28 cellular contexts compared by ENCODE assay signal in genomic region chr20:14344746-14345145, GRCh38. TPM values are rescaled to one million over a fixed set of nuclear protein-coding genes. Genes with fewer than 3 reads are reported as not detected.
DNase-seq lines count a peak whose midpoint lies in the region; ATAC-seq, FAIRE-seq and TF ChIP-seq lines count a peak whose summit lies in the region.
"Had no signal": no experiment of that assay in that cellular context is flagged by ENCODE, and none has a peak within 500 bp of the region (broad histone marks: within the 10 kb centered on the region; RNA-seq: fewer than 3 reads in every experiment).

No MANE protein-coding gene starts in this region.

- H3K9me3 ChIP-seq in pancreas = no peaks in the 10 kb centered on the region
- H3K9me3 ChIP-seq: left ventricle myocardium inferior, tibial nerve had no signal

- H3K4me1 ChIP-seq in pancreas = peaks cover 9 to 14% (median 13%) of the 10 kb centered on the region in 3 donors
- H3K4me1 ChIP-seq: heart right ventricle, left ventricle myocardium inferior, tibial nerve had no signal

- peak; percentile 91 for DNase-seq in DMS53 (lab: John Stamatoyannopoulos, UW)
- peak; percentile 51 to 74 for DNase-seq in NCI-H524 (lab: John Stamatoyannopoulos, UW)
- peak; percentile 53 for DNase-seq in foreskin melanocyte
- DNase-seq in pancreas = no peak
- no peak for DNase-seq in activated CD4-positive, alpha-beta T cell treated with anti-CD3 and anti-CD28 coated beads, Interleukin-2, amount 50 U/mL, for 1 hour
- DNase-seq in Right ventricle myocardium inferior (ENCODE audit: missing footprints) = no peak
- DNase-seq: activated CD4-positive, alpha-beta memory T cell treated with anti-CD3 and anti-CD28 coated beads, Interleukin-2, amount 10 ng/mL, durations not matched to agents 7 days and 5 days; activated effector memory CD4-positive, alpha-beta T cell treated with Interleukin-2 at 50 U/mL for 16 hours; activated naive CD8-positive, alpha-beta T cell treated with anti-CD3 and anti-CD28 coated beads, Interleukin-2, amount 10 ng/mL, durations not matched to agents 7 days and 5 days; CD4-positive, alpha-beta T cell; foreskin fibroblast; heart right ventricle; KBM-7; left ventricle myocardium inferior; MM.1S; NCI-H1694 treated with DMSO at 0.1 percent for 48 hours; NK-92 treated with Interleukin-12 subunit alpha and Interleukin-12 subunit beta, amount 100 ng/mL, for 24 hours; PC-9; posterior cingulate gyrus; SHP77; stimulated activated CD8-positive, alpha-beta memory T cell treated with anti-CD3 and anti-CD28 coated beads, Interleukin-4, amount 100 ng/mL, for 48 hours had no signal

- TF ChIP-seq CTCF in pancreas (IDR thresholded peaks at IDR 0.05) = no peak

- no peak for FAIRE-seq in pancreas (lab: Jason Lieb, UNC)
- FAIRE-seq: TTC549 had no signal

- H3K27me3 ChIP-seq in pancreas = no peaks in the 10 kb centered on the region
- H3K27me3 ChIP-seq: heart right ventricle, tibial nerve had no signal

- peak in 3 of 4 donors; percentile 47 to 62 (median 50) for ATAC-seq in pancreas
- no peak for ATAC-seq in HG02840 (IDR thresholded peaks at IDR 0.05; ENCODE audit: low FRiP score, unreplicated experiment)
- no peak for ATAC-seq in Right ventricle myocardium inferior
- ATAC-seq: activated CD4-positive, CD25-positive, alpha-beta regulatory T cell treated with anti-CD3 and anti-CD28 coated beads, Interleukin-2, amount 50 U/mL, for 24 hours; GM23338; heart right ventricle had no signal

- H3K36me3 ChIP-seq in pancreas = no peaks in the 10 kb centered on the region
- H3K36me3 ChIP-seq: heart right ventricle, left ventricle myocardium inferior, tibial nerve had no signal

- no peak overlapping the region for H3K4me3 ChIP-seq in pancreas
- H3K4me3 ChIP-seq: GM23338, heart right ventricle, left ventricle myocardium inferior, PC-9, tibial nerve had no signal

- intact Hi-C loops in pancreas (cut with DNase I) = loop anchor here in 1 of 3 donors (10.0 kb wide), 1 partner anchor 640 kb away; no protein-coding TSS in a partner anchor
- intact Hi-C loops in Right ventricle myocardium inferior (cut with DNase I) = no loop called here

- WGBS in pancreas, 2 donors = 3 to 14% methylated on average over 1 of the region's 1 CpG

- no peak overlapping the region for H3K27ac ChIP-seq in pancreas
- H3K27ac ChIP-seq: heart right ventricle, left ventricle myocardium inferior, PC-9, tibial nerve had no signal

RNA-seq across cellular contexts. Expression of gene FLRT3, which starts 7.3 kb away (rescaled TPM):
- total RNA-seq in pancreas (10 to 100 TPM in 1 of 6 donors, 1 to 10 TPM in 4, under 1 TPM in 1; 0.92 to 11.0 (median 1.5) TPM), Right ventricle myocardium inferior (0.22 TPM)
- 1 to 10 TPM in 1 of 2 donors, under 1 TPM in 1; 0.72 to 1.1 TPM for polyA plus RNA-seq in pancreas
- total RNA-seq: activated CD4-positive, alpha-beta memory T cell treated with anti-CD3 and anti-CD28 coated beads, Interleukin-2, amount 10 ng/mL, durations not matched to agents 7 days and 5 days; activated naive CD8-positive, alpha-beta T cell treated with anti-CD3 and anti-CD28 coated beads, Interleukin-2, amount 10 ng/mL, durations not matched to agents 7 days and 5 days; CD4-positive, alpha-beta T cell; G401; T-helper 1 cell treated with Interleukin-12 subunit alpha and Interleukin-12 subunit beta and Interleukin-4 antibody, amounts not matched to agents 30 ng/mL and 1 ng/mL, for 36 hours had no signal

Comparison
In these comparisons a context has a peak if more than half of its experiments do, and no peak if none do; other contexts are left out.
1. DNase-seq: peak in DMS53 (single experiment), NCI-H524 (2 of 2) and foreskin melanocyte (single experiment); none in pancreas (0 of 6), activated CD4-positive, alpha-beta T cell treated with anti-CD3 and anti-CD28 coated beads, Interleukin-2, amount 50 U/mL, for 1 hour (single experiment) and Right ventricle myocardium inferior (single experiment).
2. ATAC-seq: peak in pancreas (3 of 4); none in HG02840 (single experiment) and Right ventricle myocardium inferior (single experiment).